ENCODE assay signal across 8 cellular contexts in the genomic region with DNA sequence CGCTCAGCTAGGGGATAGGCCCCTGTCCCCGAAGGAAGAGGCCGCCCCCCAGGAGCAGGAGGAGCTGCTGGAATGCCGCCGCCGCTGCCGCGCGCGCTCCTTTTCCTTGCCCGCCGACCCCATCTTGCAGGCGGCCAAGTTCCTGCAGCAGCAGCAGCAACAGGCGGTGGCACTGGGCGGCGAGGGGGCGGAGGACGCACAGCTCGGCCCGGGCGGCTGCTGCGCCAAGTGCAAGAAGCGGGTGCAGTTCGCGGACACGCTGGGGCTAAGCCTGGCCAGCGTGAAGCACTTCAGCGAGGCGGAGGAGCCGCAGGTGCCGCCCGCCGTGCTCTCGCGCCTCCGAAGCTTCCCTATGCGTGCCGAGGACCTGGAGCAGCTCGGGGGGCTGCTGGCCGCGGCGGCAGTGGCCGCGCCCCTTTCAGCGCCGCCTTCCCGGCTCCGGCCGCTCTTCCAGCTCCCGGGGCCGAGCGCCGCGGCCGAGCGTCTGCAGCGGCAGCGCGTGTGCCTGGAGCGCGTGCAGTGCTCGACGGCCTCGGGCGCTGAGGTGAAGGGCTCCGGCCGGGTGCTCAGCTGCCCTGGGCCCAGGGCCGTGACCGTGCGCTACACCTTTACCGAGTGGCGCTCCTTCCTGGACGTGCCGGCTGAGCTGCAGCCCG. TPM values are rescaled to one million over a fixed set of nuclear protein-coding genes. Genes with fewer than 3 reads are reported as not detected.
DNase-seq lines count a peak whose midpoint lies in the region; TF ChIP-seq lines count a peak whose summit lies in the region.

No MANE protein-coding gene starts in this region.

- H3K9me3 ChIP-seq in Peyer's patch (no peaks in the 10 kb centered on the region), esophagus squamous epithelium (no peaks in the 10 kb centered on the region), Karpas-422 (ENCODE audit: low read length) (no peaks in the 10 kb centered on the region)

- TF ChIP-seq POLR2A in Peyer's patch (IDR thresholded peaks at IDR 0.05) (no peak), esophagus squamous epithelium (IDR thresholded peaks at IDR 0.05) (peak in 1 of 4 donors; percentile 11)

- H3K9me2 ChIP-seq in Karpas-422 (replicated peaks; ENCODE audit: insufficient read depth, low read length) = no peaks in the 10 kb centered on the region

- DNase-seq in DMS53 (lab: John Stamatoyannopoulos, UW) (peak; percentile 71), HEK293T (ENCODE audit: extremely low spot score) (peak; percentile 46), Peyer's patch (no peak), esophagus squamous epithelium (lab: John Stamatoyannopoulos, UW) (no peak), neural crest cell (ENCODE audit: low read depth, low spot score) (peak; percentile 40), amniotic stem cell (lab: John Stamatoyannopoulos, UW) (no peak), Karpas-422 (no peak)
- DNase-seq in stimulated activated CD4-positive, alpha-beta T cell treated with anti-CD3 and anti-CD28 coated beads, Interleukin-12 subunit alpha, Interleukin-12 subunit beta, amount 100 ng/mL, for 4 hours = no peak

- H3K9ac ChIP-seq in Karpas-422 (ENCODE audit: low read length) = no peak overlapping the region

- H3K4me3 ChIP-seq in Peyer's patch = peak overlapping the region; percentile 37 to 68 (median 56)
- H3K4me3 ChIP-seq in esophagus squamous epithelium = peak overlapping the region; percentile 51 to 67 (median 61)
- no peak overlapping the region for H3K4me3 ChIP-seq in Karpas-422 (ENCODE audit: low read length)

- H3K79me2 ChIP-seq in Karpas-422 (ENCODE audit: low read length) = no peaks in the 10 kb centered on the region

- intact Hi-C loops in esophagus squamous epithelium (cut with DNase I) = no loop called here

- 2% methylated on average over 22 of the region's 75 CpGs; no CpG with 5 or more reads in 1 of the 2 donors for WGBS in esophagus squamous epithelium, 2 donors

- H3K36me3 Mint-ChIP-seq in neural crest cell (ENCODE audit: low read depth) = no peaks in the 10 kb centered on the region

- H3K4me3 Mint-ChIP-seq in neural crest cell = peak overlapping the region; percentile 69

- H4K20me1 ChIP-seq in Karpas-422 (ENCODE audit: insufficient read depth, low read depth, low read length) = no peaks in the 10 kb centered on the region; the same call in 1 of the 2 replicates

- no peaks in the 10 kb centered on the region for H3K27me3 ChIP-seq in Peyer's patch
- peaks cover 0 to 46% (median 0%) of the 10 kb centered on the region in 4 donors for H3K27me3 ChIP-seq in esophagus squamous epithelium
- no peaks in the 10 kb centered on the region for H3K27me3 ChIP-seq in Karpas-422 (ENCODE audit: low read length)

- no peaks in the 10 kb centered on the region for H3K36me3 ChIP-seq in Peyer's patch
- H3K36me3 ChIP-seq in esophagus squamous epithelium = no peaks in the 10 kb centered on the region
- no peaks in the 10 kb centered on the region for H3K36me3 ChIP-seq in Karpas-422 (ENCODE audit: insufficient read depth, low read length)

- no peak for TF ChIP-seq CTCF in Peyer's patch (IDR thresholded peaks at IDR 0.05)
- no peak for TF ChIP-seq CTCF in esophagus squamous epithelium (IDR thresholded peaks at IDR 0.05)
- no peak for TF ChIP-seq CTCF in neural crest cell (conservative IDR thresholded peaks at IDR 0.05)

- POLR2A ChIA-PET in HEK293T (lab: Yijun Ruan, JAX) = interaction anchor here (1.2 to 1.3 kb wide), 2 partner anchors 10 to 46 kb away, joined by 3 to 4 read pairs; no protein-coding TSS in a partner anchor

- no peak overlapping the region for H3K27ac Mint-ChIP-seq in neural crest cell (ENCODE audit: unreplicated experiment)

- H3K27ac ChIP-seq in Peyer's patch (peak overlapping the region in 3 of 4 donors; percentile 65 to 71 (median 66)), esophagus squamous epithelium (peak overlapping the region; percentile 62 to 83 (median 76)), Karpas-422 (ENCODE audit: low read length) (no peak overlapping the region)

- peaks cover 0 to 16% (median 5%) of the 10 kb centered on the region in 4 donors for H3K4me1 ChIP-seq in Peyer's patch
- peaks cover 15 to 67% (median 17%) of the 10 kb centered on the region in 3 donors for H3K4me1 ChIP-seq in esophagus squamous epithelium
- no peaks in the 10 kb centered on the region for H3K4me1 ChIP-seq in Karpas-422 (ENCODE audit: low read length)

- peaks cover 65% of the 10 kb centered on the region for H3K27me3 Mint-ChIP-seq in neural crest cell (ENCODE audit: low read depth)

- no peaks in the 10 kb centered on the region for H3K9me3 Mint-ChIP-seq in neural crest cell

- CTCF ChIA-PET in HEK293T (lab: Yijun Ruan, JAX) = no interaction called here

- H2AFZ ChIP-seq in Karpas-422 (ENCODE audit: low read length) = no peak overlapping the region

- H3K4me2 ChIP-seq in Karpas-422 (ENCODE audit: low read depth, low read length, poor library complexity, severe bottlenecking) = no peak overlapping the region

- H3K4me1 Mint-ChIP-seq in neural crest cell = peaks cover 14% of the 10 kb centered on the region

TF ChIP-seq in HEK293T, 16 proteins besides CTCF, POLR2A, EP300 and RAD21:
- TF ChIP-seq ELF4 (IDR thresholded peaks at IDR 0.05) (no peak), L3MBTL2 (conservative IDR thresholded peaks at IDR 0.05) (peak; percentile 68)
TF ChIP-seq in HEK293T: peak in this region for 1.

RNA-seq across cellular contexts. Expression of a gene that starts 0.6 kb away (rescaled TPM):
- 1 to 10 TPM in 1 of 4 donors, under 1 TPM in 1, not detected in 2; 0.35 to 1.7 TPM for total RNA-seq in Peyer's patch
- total RNA-seq in esophagus squamous epithelium = 1 to 10 TPM; 1.1 to 3.0 (median 1.6) TPM
- total RNA-seq in neural crest cell = 0.05 and 0.07 TPM in 2 replicates
- not detected in 2 replicates for total RNA-seq in Karpas-422 (2014; rRNA removed; shearing (Covaris generic); ENCODE audit: low replicate concordance)

Comparison
In these comparisons a context has a peak if more than half of its experiments do, and no peak if none do; other contexts are left out.
1. DNase-seq: peak in DMS53 (single experiment), HEK293T (single experiment) and neural crest cell (single experiment); none in Peyer's patch (0 of 3), esophagus squamous epithelium (single experiment), stimulated activated CD4-positive, alpha-beta T cell treated with anti-CD3 and anti-CD28 coated beads, Interleukin-12 subunit alpha, Interleukin-12 subunit beta, amount 100 ng/mL, for 4 hours (single experiment), amniotic stem cell (single experiment) and Karpas-422 (single experiment).